ENCODE assay signal across 11 cellular contexts in the genomic region with DNA sequence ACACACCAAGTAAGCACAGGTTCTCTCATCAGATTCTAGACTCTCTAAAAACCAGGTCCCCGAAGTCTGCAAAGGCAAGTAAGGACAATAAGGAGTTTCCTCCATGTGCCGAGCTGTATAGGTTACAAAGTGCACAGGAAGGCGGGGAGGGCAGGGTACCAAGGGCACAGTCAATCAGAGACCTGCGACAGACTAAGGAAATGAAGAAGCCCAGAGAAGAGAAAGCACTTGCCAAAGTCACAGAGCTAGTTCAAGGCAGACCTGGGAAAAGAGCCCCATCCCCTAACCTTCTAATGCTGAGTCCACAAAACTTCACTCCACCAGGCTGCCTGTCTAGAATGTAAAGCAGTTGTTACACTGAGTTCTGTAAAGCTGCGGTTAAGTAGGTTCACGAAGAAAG. TPM values are rescaled to one million over a fixed set of nuclear protein-coding genes. Genes with fewer than 3 reads are reported as not detected.
DNase-seq lines count a peak whose midpoint lies in the region; ATAC-seq, FAIRE-seq and TF ChIP-seq lines count a peak whose summit lies in the region.
"Had no signal": no experiment of that assay in that cellular context is flagged by ENCODE, and none has a peak within 500 bp of the region (broad histone marks: within the 10 kb centered on the region; RNA-seq: fewer than 3 reads in every experiment).

No MANE protein-coding gene starts in this region.

- WGBS in stomach, 5 donors: 43 to 63% (median 57%) methylated on average over 6 of the region's 6 CpGs
- 29 to 34% methylated on average over 6 of the region's 6 CpGs for WGBS in pancreas, 2 donors

- H3K36me3 Mint-ChIP-seq in activated CD4-positive, alpha-beta T cell treated with anti-CD3 and anti-CD28 coated beads for 36 hours (ENCODE audit: low read depth): peaks cover 21% of the 10 kb centered on the region
- H3K36me3 Mint-ChIP-seq in activated CD8-positive, alpha-beta T cell treated with anti-CD3 and anti-CD28 coated beads for 36 hours (ENCODE audit: low read depth): peaks cover 9% of the 10 kb centered on the region

- no peak for ATAC-seq in activated CD4-positive, alpha-beta T cell treated with anti-CD3 and anti-CD28 coated beads for 36 hours
- no peak for ATAC-seq in activated CD8-positive, alpha-beta T cell treated with anti-CD3 and anti-CD28 coated beads for 36 hours
- ATAC-seq in pancreas: no peak

- H3K9me3 ChIP-seq in iPS-20b (ENCODE audit: insufficient read depth, low read depth, low read length) (no peaks in the 10 kb centered on the region), stomach (no peaks in the 10 kb centered on the region), pancreas (no peaks in the 10 kb centered on the region)

- H3K9me3 Mint-ChIP-seq in activated CD4-positive, alpha-beta T cell treated with anti-CD3 and anti-CD28 coated beads for 36 hours (ENCODE audit: low read depth): no peaks in the 10 kb centered on the region
- no peaks in the 10 kb centered on the region for H3K9me3 Mint-ChIP-seq in activated CD8-positive, alpha-beta T cell treated with anti-CD3 and anti-CD28 coated beads for 36 hours

- H3K4me3 Mint-ChIP-seq in activated CD4-positive, alpha-beta T cell treated with anti-CD3 and anti-CD28 coated beads for 36 hours: peak overlapping the region; percentile 92
- H3K4me3 Mint-ChIP-seq in activated CD8-positive, alpha-beta T cell treated with anti-CD3 and anti-CD28 coated beads for 36 hours: peak overlapping the region; percentile 63

- no peak for TF ChIP-seq CTCF in activated CD8-positive, alpha-beta T cell treated with anti-CD3 and anti-CD28 coated beads for 36 hours (IDR thresholded peaks at IDR 0.05)
- TF ChIP-seq CTCF in stomach (IDR thresholded peaks at IDR 0.05) (no peak), pancreas (IDR thresholded peaks at IDR 0.05) (no peak)

- peaks cover 23% of the 10 kb centered on the region for H3K4me1 Mint-ChIP-seq in activated CD4-positive, alpha-beta T cell treated with anti-CD3 and anti-CD28 coated beads for 36 hours
- peaks cover 18% of the 10 kb centered on the region for H3K4me1 Mint-ChIP-seq in activated CD8-positive, alpha-beta T cell treated with anti-CD3 and anti-CD28 coated beads for 36 hours (ENCODE audit: low read depth)

- H3K27ac Mint-ChIP-seq in activated CD4-positive, alpha-beta T cell treated with anti-CD3 and anti-CD28 coated beads for 36 hours: peak overlapping the region; percentile 74
- H3K27ac Mint-ChIP-seq in activated CD8-positive, alpha-beta T cell treated with anti-CD3 and anti-CD28 coated beads for 36 hours: peak overlapping the region; percentile 6

- TF ChIP-seq POLR2A in stomach (IDR thresholded peaks at IDR 0.05): no peak

- CTCF ChIA-PET in activated CD4-positive, alpha-beta T cell treated with anti-CD3 and anti-CD28 coated beads for 36 hours (lab: Charles Lee): interaction anchor here (1.0 to 1.3 kb wide), 3 partner anchors 14 to 177 kb away, joined by 3 to 5 read pairs (median 3); a partner anchor contains a TSS
- CTCF ChIA-PET in activated CD8-positive, alpha-beta T cell treated with anti-CD3 and anti-CD28 coated beads for 36 hours (lab: Charles Lee): no interaction called here

- H3K36me3 ChIP-seq in iPS-20b (ENCODE audit: insufficient read depth, low read depth, low read length) (peaks cover 50% of the 10 kb centered on the region), stomach (peaks cover 33 to 50% (median 48%) of the 10 kb centered on the region in 4 donors), pancreas (peaks cover 0 to 26% (median 11%) of the 10 kb centered on the region in 3 donors)

- FAIRE-seq in pancreas (lab: Jason Lieb, UNC): no peak
- FAIRE-seq: A204.1 had no signal

- intact Hi-C loops in activated CD4-positive, alpha-beta T cell treated with anti-CD3 and anti-CD28 coated beads for 36 hours (cut with DNase I, micrococcal nuclease): no loop called here
- intact Hi-C loops in activated CD8-positive, alpha-beta T cell treated with anti-CD3 and anti-CD28 coated beads for 36 hours (cut with micrococcal nuclease): no loop called here
- intact Hi-C loops in stomach (cut with DNase I; ENCODE audit: low total_unique reads): no loop called here
- intact Hi-C loops in pancreas (cut with DNase I): no loop called here

- H3K27me3 ChIP-seq in iPS-20b (ENCODE audit: insufficient read depth, low read length) (no peaks in the 10 kb centered on the region), stomach (no peaks in the 10 kb centered on the region), pancreas (no peaks in the 10 kb centered on the region)

- H3K9ac ChIP-seq in iPS-20b (ENCODE audit: low read depth, low read length): no peak overlapping the region

- H3K4me1 ChIP-seq in iPS-20b (ENCODE audit: insufficient read depth, low read length) (no peaks in the 10 kb centered on the region), stomach (peaks cover 9 to 60% (median 44%) of the 10 kb centered on the region in 4 donors), pancreas (no peaks in the 10 kb centered on the region)

- H3K27me3 Mint-ChIP-seq in activated CD4-positive, alpha-beta T cell treated with anti-CD3 and anti-CD28 coated beads for 36 hours: no peaks in the 10 kb centered on the region
- no peaks in the 10 kb centered on the region for H3K27me3 Mint-ChIP-seq in activated CD8-positive, alpha-beta T cell treated with anti-CD3 and anti-CD28 coated beads for 36 hours

- no peak for TF ChIP-seq EP300 in stomach (IDR thresholded peaks at IDR 0.05)

- DNase-seq in activated CD4-positive, alpha-beta T cell treated with anti-CD3 and anti-CD28 coated beads for 36 hours: no peak
- DNase-seq in activated CD4-positive, alpha-beta T cell treated with anti-CD3 and anti-CD28 coated beads, Interleukin-2, amount 50 U/mL, for 1 hour: no peak
- DNase-seq in activated CD8-positive, alpha-beta T cell treated with anti-CD3 and anti-CD28 coated beads for 36 hours: no peak
- DNase-seq in stomach (no peak), glomerular visceral epithelial cell (ENCODE audit: extremely low spot score) (no peak), DMS 273 treated with DMSO at 0.1 percent for 48 hours (lab: John Stamatoyannopoulos, UW) (no peak), pancreas (no peak)
- DNase-seq: NCI-H146; stimulated activated CD4-positive, alpha-beta T cell treated with anti-CD3 and anti-CD28 coated beads, Interleukin-4, amount 100 ng/mL, for 1 hour had no signal

- POLR2A ChIA-PET in activated CD4-positive, alpha-beta T cell treated with anti-CD3 and anti-CD28 coated beads for 36 hours (lab: Charles Lee): no interaction called here
- POLR2A ChIA-PET in activated CD8-positive, alpha-beta T cell treated with anti-CD3 and anti-CD28 coated beads for 36 hours (lab: Charles Lee): interaction anchor here (0.5 to 2.2 kb wide), 4 partner anchors 12 to 27 kb away, joined by 3 to 10 read pairs (median 6); a partner anchor contains a TSS

- H3K4me3 ChIP-seq in iPS-20b (ENCODE audit: low read length): peak overlapping the region; percentile 51
- H3K4me3 ChIP-seq in stomach: peak overlapping the region in 3 of 4 donors; percentile 92 to 97 (median 95)
- peak overlapping the region in 1 of 4 donors; percentile 66 for H3K4me3 ChIP-seq in pancreas

- H3K27ac ChIP-seq in iPS-20b (ENCODE audit: low read length) (no peak overlapping the region), stomach (no peak overlapping the region), pancreas (no peak overlapping the region)

RNA-seq across cellular contexts. Expression of a gene that starts 1.7 kb away (rescaled TPM):
- 10 to 100 TPM; 89.9 to 92.0 TPM for total RNA-seq in activated CD4-positive, alpha-beta T cell treated with anti-CD3 and anti-CD28 coated beads for 36 hours
- 10 to 100 TPM; 89.7 to 89.8 TPM for total RNA-seq in activated CD8-positive, alpha-beta T cell treated with anti-CD3 and anti-CD28 coated beads for 36 hours
- total RNA-seq in stomach: 100 to 1,000 TPM in 2 of 5 donors, 10 to 100 TPM in 3; 79.1 to 120 (median 91.0) TPM
- polyA plus RNA-seq in stomach: 100 to 1,000 TPM in 1 of 3 donors, 10 to 100 TPM in 2; 64.0 to 122 (median 99.7) TPM
- 10 to 100 TPM; 35.0 to 64.0 (median 45.0) TPM for total RNA-seq in pancreas
- polyA plus RNA-seq in pancreas: 10 to 100 TPM; 52.7 to 72.3 TPM

RNA-seq across cellular contexts. Expression of a gene that starts 26.5 kb away (rescaled TPM):
- total RNA-seq in activated CD4-positive, alpha-beta T cell treated with anti-CD3 and anti-CD28 coated beads for 36 hours: under 1 TPM; 0.19 to 0.30 TPM
- total RNA-seq in activated CD8-positive, alpha-beta T cell treated with anti-CD3 and anti-CD28 coated beads for 36 hours: under 1 TPM in 1 of 2 experiments, not detected in 1; 0.22 TPM
- total RNA-seq in stomach (100 to 1,000 TPM in 2 of 5 donors, 10 to 100 TPM in 1, 1 to 10 TPM in 2; 1.7 to 804 (median 90.2) TPM), pancreas (10 to 100 TPM in 1 of 6 donors, 1 to 10 TPM in 5; 5.1 to 16.0 (median 6.0) TPM)
- polyA plus RNA-seq in stomach (100 to 1,000 TPM; 379 to 728 (median 383) TPM), pancreas (10 to 100 TPM; 20.1 to 22.0 TPM)
